Comparison of ENCODE assay signal across 8 cellular contexts in genomic region chr19:47608074-47608907, GRCh38. TPM values are rescaled to one million over a fixed set of nuclear protein-coding genes. Genes with fewer than 3 reads are reported as not detected.
DNase-seq lines count a peak whose midpoint lies in the region; ATAC-seq and TF ChIP-seq lines count a peak whose summit lies in the region.

No MANE protein-coding gene starts in this region.

- H3K4me3 ChIP-seq in adrenal gland (peak overlapping the region; percentile 62 to 100 (median 83)), prostate gland (peak overlapping the region; percentile 78 to 93)

- TF ChIP-seq CTCF in GM12873 (IDR thresholded peaks at IDR 0.05; ENCODE audit: insufficient read depth, low read depth, low read length, missing control alignments) = peak; percentile 47
- TF ChIP-seq CTCF in adrenal gland (IDR thresholded peaks at IDR 0.05) = peak in 4 of 6 experiments; percentile 33 to 45 (median 40)
- TF ChIP-seq CTCF in prostate gland (IDR thresholded peaks at IDR 0.05) = peak in 2 of 4 experiments; percentile 48 to 51

- intact Hi-C loops in adrenal gland (cut with DNase I) = loop anchor here in 1 of 2 donors (10.0 kb wide), 1 partner anchor 87 kb away; no protein-coding TSS in a partner anchor
- intact Hi-C loops in left cardiac atrium (cut with DNase I) = loop anchor here in 1 of 2 donors (2.0 to 10.0 kb wide), 2 partner anchors 93 to 173 kb away; partner anchors contain the start of gene NAPA
- intact Hi-C loops in prostate gland (cut with DNase I) = loop anchor here (1.0 to 10.0 kb wide), 2 partner anchors 56 to 177 kb away; no protein-coding TSS in a partner anchor

- H3K9me3 ChIP-seq in adrenal gland (replicated peaks in 1 of 3) (no peaks in the 10 kb centered on the region), prostate gland (no peaks in the 10 kb centered on the region)

- H3K4me1 ChIP-seq in adrenal gland (replicated peaks in 1 of 2) (peaks cover 18 to 33% of the 10 kb centered on the region in 2 donors), prostate gland (replicated peaks) (peaks cover 5% of the 10 kb centered on the region)

- H3K36me3 ChIP-seq in adrenal gland (replicated peaks in 1 of 2) = no peaks in the 10 kb centered on the region
- H3K36me3 ChIP-seq in prostate gland = no peaks in the 10 kb centered on the region

- H3K27ac ChIP-seq in adrenal gland (peak overlapping the region; percentile 85 to 99 (median 91)), prostate gland (peak overlapping the region; percentile 96 to 97)

- 1% methylated on average over 15 to 93 of the region's 93 CpGs; no CpG with 5 or more reads in 1 of the 4 donors for WGBS in adrenal gland, 4 donors
- WGBS in prostate gland = under 1% methylated on average over 92 of the region's 93 CpGs

- peak; percentile 89 to 94 (median 94) for DNase-seq in NCI-H1417 (lab: John Stamatoyannopoulos, UW)
- peak; percentile 92 for DNase-seq in T follicular helper cell (ENCODE audit: low read depth)
- DNase-seq in adrenal gland = peak; percentile 90 to 97 (median 95)
- peak; percentile 93 for DNase-seq in left cardiac atrium
- peak; percentile 92 for DNase-seq in prostate gland (ENCODE audit: low spot score)
- DNase-seq in ureter (ENCODE audit: low spot score) = peak; percentile 94

- H3K27me3 ChIP-seq in adrenal gland (no peaks in the 10 kb centered on the region), prostate gland (replicated peaks; ENCODE audit: insufficient read depth) (no peaks in the 10 kb centered on the region)

- TF ChIP-seq POLR2A in adrenal gland (IDR thresholded peaks at IDR 0.05) = peak; percentile 54 to 57
- peak; percentile 97 for TF ChIP-seq POLR2A in prostate gland (IDR thresholded peaks at IDR 0.05)

- ATAC-seq in HG02642 (IDR thresholded peaks at IDR 0.05; ENCODE audit: poor library complexity, unreplicated experiment) = peak; percentile 87
- ATAC-seq in left cardiac atrium = peak; percentile 94 to 96

RNA-seq across cellular contexts. Expression of gene BICRA, which starts 0.6 kb away (rescaled TPM):
- total RNA-seq in adrenal gland (10 to 100 TPM in 4 of 8 donors, 1 to 10 TPM in 4; 5.3 to 16.8 (median 9.0) TPM), left cardiac atrium (10 to 100 TPM in 1 of 2 donors, 1 to 10 TPM in 1; 7.2 to 11.6 TPM), prostate gland (10 to 100 TPM; 19.4 to 25.3 TPM), ureter (19.4 TPM)
- polyA plus RNA-seq in adrenal gland = 10 to 100 TPM in 2 of 3 donors, 1 to 10 TPM in 1; 4.3 to 24.6 (median 14.5) TPM

RNA-seq across cellular contexts. Expression of gene ZNF541, which starts 35.3 kb away (rescaled TPM):
- total RNA-seq in adrenal gland = 10 to 100 TPM in 2 of 8 donors, 1 to 10 TPM in 4, under 1 TPM in 2; 0.18 to 14.0 (median 3.8) TPM
- 10 to 100 TPM in 2 of 3 donors, under 1 TPM in 1; 0.18 to 14.5 (median 11.6) TPM for polyA plus RNA-seq in adrenal gland
- under 1 TPM; 0.13 to 0.21 TPM for total RNA-seq in left cardiac atrium
- 10 to 100 TPM in 1 of 2 donors, under 1 TPM in 1; 0.23 to 13.9 TPM for total RNA-seq in prostate gland
- total RNA-seq in ureter = 0.70 TPM

Comparison
In these comparisons a context has a peak if more than half of its experiments do, and no peak if none do; other contexts are left out.
1. Peak in every context shown above with its lines: DNase-seq, ATAC-seq, H3K4me3 ChIP-seq and H3K27ac ChIP-seq.